In the genomic region with DNA sequence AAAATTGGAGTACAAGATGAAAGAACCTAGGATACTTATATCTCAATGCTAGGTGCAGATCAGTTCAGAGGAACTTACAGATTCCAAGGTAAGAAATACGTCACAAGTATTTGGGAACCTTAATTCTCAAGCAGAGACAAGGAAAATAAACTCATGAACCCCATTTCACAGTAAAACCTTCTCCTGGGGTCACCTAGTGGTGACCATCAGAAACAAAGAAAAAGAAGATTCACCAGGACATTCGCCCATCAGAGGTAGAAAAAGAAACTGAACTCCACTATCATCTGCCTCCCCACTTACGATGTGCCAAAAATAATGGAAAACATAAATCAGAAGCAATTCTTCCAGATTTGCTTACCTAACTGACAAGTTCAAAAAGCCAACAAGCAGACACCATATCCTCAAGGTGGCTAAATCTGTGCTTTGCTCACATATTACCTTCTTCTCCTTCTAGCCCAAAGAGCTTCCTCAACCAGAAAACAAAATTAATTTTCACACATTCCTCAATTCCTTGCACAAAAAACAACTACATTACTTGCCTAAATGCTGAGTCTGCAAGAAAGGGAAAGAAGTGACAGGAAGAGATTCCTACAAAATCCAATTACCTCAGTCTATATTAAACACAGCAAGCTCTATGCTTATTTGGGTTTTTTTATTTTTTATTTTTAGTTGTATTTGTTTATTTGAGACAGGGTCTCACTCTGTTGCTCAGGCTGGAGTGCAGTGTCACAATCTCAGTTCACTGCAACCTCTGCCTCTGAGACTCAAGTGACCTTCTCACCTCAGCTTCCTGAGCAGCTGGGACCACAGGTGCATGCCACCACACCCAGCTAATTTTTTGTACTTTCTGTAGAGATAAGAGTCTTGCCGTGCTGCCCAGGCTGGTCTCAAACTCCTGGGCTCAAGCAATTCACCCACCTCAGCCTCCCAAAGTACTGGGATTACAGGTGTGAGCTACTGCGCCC, we compare ENCODE assay signal across 1 cellular context.
TF ChIP-seq lines count a peak whose summit lies in the region.

No MANE protein-coding gene starts in this region.

TF ChIP-seq in SK-N-SH treated with all-trans-retinoic acid at 6 μM for 48 hours, 23 proteins besides CTCF, POLR2A, EP300 and RAD21 (continued from another document):
- TF ChIP-seq, protein P1, sequence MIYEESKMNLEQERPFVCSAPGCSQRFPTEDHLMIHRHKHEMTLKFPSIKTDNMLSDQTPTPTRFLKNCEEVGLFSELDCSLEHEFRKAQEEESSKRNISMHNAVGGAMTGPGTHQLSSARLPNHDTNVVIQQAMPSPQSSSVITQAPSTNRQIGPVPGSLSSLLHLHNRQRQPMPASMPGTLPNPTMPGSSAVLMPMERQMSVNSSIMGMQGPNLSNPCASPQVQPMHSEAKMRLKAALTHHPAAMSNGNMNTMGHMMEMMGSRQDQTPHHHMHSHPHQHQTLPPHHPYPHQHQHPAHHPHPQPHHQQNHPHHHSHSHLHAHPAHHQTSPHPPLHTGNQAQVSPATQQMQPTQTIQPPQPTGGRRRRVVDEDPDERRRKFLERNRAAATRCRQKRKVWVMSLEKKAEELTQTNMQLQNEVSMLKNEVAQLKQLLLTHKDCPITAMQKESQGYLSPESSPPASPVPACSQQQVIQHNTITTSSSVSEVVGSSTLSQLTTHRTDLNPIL (CRISPR knock-in tag; IDR thresholded peaks at IDR 0.05; ENCODE audit: low read depth), result no peak
- no peak for TF ChIP-seq PPARA (CRISPR knock-in tag; IDR thresholded peaks at IDR 0.05; ENCODE audit: borderline replicate concordance)
- no peak for TF ChIP-seq ZNF8 (CRISPR knock-in tag; IDR thresholded peaks at IDR 0.05)
- no peak for TF ChIP-seq ARNTL (CRISPR knock-in tag; IDR thresholded peaks at IDR 0.05; ENCODE audit: borderline replicate concordance, low read depth)
- TF ChIP-seq BACH2 (CRISPR knock-in tag; IDR thresholded peaks at IDR 0.05; ENCODE audit: borderline replicate concordance), result no peak
- TF ChIP-seq SNAI2 (CRISPR knock-in tag; IDR thresholded peaks at IDR 0.05), result no peak
- TF ChIP-seq, protein P2, sequence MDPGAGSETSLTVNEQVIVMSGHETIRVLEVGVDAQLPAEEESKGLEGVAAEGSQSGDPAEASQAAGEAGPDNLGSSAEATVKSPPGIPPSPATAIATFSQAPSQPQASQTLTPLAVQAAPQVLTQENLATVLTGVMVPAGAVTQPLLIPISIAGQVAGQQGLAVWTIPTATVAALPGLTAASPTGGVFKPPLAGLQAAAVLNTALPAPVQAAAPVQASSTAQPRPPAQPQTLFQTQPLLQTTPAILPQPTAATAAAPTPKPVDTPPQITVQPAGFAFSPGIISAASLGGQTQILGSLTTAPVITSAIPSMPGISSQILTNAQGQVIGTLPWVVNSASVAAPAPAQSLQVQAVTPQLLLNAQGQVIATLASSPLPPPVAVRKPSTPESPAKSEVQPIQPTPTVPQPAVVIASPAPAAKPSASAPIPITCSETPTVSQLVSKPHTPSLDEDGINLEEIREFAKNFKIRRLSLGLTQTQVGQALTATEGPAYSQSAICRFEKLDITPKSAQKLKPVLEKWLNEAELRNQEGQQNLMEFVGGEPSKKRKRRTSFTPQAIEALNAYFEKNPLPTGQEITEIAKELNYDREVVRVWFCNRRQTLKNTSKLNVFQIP (CRISPR knock-in tag; IDR thresholded peaks at IDR 0.05; ENCODE audit: borderline replicate concordance, low read depth), result no peak
- no peak for TF ChIP-seq ZC3H10 (CRISPR knock-in tag; IDR thresholded peaks at IDR 0.05)
- TF ChIP-seq ZNF565 (CRISPR knock-in tag; conservative IDR thresholded peaks at IDR 0.05; ENCODE audit: low read depth), result no peak
- no peak for TF ChIP-seq ZNF70 (CRISPR knock-in tag; IDR thresholded peaks at IDR 0.05)
- no peak for TF ChIP-seq ZFP3 (CRISPR knock-in tag; IDR thresholded peaks at IDR 0.05)
- TF ChIP-seq CSDC2 (CRISPR knock-in tag; IDR thresholded peaks at IDR 0.05), result no peak
- no peak for TF ChIP-seq ZFP30 (CRISPR knock-in tag; IDR thresholded peaks at IDR 0.05)
